In the genomic region with DNA sequence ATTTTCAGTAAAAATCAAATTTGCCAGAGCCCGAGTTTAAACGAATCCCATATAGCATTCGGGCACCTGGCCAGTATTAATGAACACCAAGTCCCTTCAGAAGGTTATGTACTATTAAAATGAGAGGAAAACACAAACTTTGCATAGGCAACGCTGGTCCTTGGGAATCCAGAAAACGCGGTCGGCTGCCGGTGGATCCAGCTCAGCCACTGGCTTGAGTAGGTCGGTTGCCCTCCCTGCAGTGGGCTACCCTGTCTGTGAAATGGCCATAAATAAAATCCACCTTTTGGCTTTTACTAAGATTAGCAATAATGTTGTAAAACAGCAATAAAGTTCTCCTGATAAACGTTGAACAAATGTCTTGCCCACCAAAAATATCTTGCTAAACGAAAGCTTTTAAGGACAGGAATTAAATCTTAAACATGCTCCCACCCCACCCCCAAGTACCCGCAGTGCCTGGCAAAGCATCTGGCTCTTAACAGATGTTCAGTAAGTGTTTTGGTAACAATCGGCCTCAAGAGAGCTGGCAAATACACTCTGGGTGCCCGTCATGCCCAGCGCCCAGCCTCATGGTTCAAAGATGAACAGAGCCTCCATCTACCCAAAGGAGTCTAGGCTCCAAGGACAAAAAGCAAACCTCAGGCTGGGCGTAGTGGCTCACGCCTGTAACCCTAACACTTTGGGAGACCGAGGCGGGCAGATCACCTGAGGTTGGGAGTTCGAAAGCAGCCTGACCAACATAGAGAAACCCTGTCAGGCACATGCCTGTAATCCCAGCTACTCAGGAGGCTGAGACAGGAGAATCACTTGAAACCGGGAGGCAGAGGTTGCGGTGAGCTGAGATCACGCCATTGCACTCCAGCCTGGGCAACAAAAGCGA, we compare ENCODE assay signal across 15 cellular contexts.
"Had no signal": no experiment of that assay in that cellular context is flagged by ENCODE, and none has a peak within 500 bp of the region (broad histone marks: within the 10 kb centered on the region; RNA-seq: fewer than 3 reads in every experiment).

No MANE protein-coding gene starts in this region.

- H3K4me3 ChIP-seq: heart left ventricle, neural progenitor cell, tibial artery, uterus had no signal

- H3K9ac ChIP-seq: neural progenitor cell, parathyroid adenoma had no signal

- H3K27me3 Mint-ChIP-seq: central memory CD8-positive, alpha-beta T cell had no signal

- H3K4me1 ChIP-seq: heart left ventricle, neural progenitor cell, parathyroid adenoma, tibial artery, uterus had no signal

- H3K36me3 Mint-ChIP-seq: naive B cell; neural progenitor cell; stimulated activated naive B cell treated with anti-CD40 and anti-IgM and Interleukin-4, amounts not matched to agents 10 μg/mL and 1 μg/mL and 100 μg/mL, for 72 hours had no signal

- DNase-seq: activated naive CD4-positive, alpha-beta T cell; anterior cingulate cortex; brain microvascular endothelial cell; effector memory CD4-positive, alpha-beta T cell; foreskin melanocyte; heart left ventricle; left colon; mammary epithelial cell; naive B cell; stimulated activated naive B cell treated with anti-CD40 and anti-IgM and Interleukin-4, amounts not matched to agents 10 μg/mL and 1 μg/mL and 100 μg/mL, for 72 hours; uterus had no signal

- H3K4me3 Mint-ChIP-seq: central memory CD8-positive, alpha-beta T cell; naive B cell; neural progenitor cell; stimulated activated naive B cell treated with anti-CD40 and anti-IgM and Interleukin-4, amounts not matched to agents 10 μg/mL and 1 μg/mL and 100 μg/mL, for 72 hours had no signal

- H3K4me1 Mint-ChIP-seq: naive B cell; stimulated activated naive B cell treated with anti-CD40 and anti-IgM and Interleukin-4, amounts not matched to agents 10 μg/mL and 1 μg/mL and 100 μg/mL, for 72 hours had no signal

- ATAC-seq: heart left ventricle; left colon; stimulated activated naive B cell treated with anti-CD40 and anti-IgM and Interleukin-4, amounts not matched to agents 10 μg/mL and 1 μg/mL and 100 μg/mL, for 72 hours had no signal

- H3K36me3 ChIP-seq: brain microvascular endothelial cell, heart left ventricle, neural progenitor cell, tibial artery, uterus had no signal

- H3K9me3 Mint-ChIP-seq: central memory CD8-positive, alpha-beta T cell had no signal

- H3K27ac ChIP-seq: brain microvascular endothelial cell, heart left ventricle, neural progenitor cell, parathyroid adenoma, tibial artery, uterus had no signal

- H3K27ac Mint-ChIP-seq: stimulated activated naive B cell treated with anti-CD40 and anti-IgM and Interleukin-4, amounts not matched to agents 10 μg/mL and 1 μg/mL and 100 μg/mL, for 72 hours had no signal

- H3K27me3 ChIP-seq: brain microvascular endothelial cell, neural progenitor cell had no signal

- H3K9me3 ChIP-seq: heart left ventricle, uterus had no signal
